ENCODE assay signal across 29 cellular contexts in genomic region chr1:43258370-43258769, GRCh38. TPM values are rescaled to one million over a fixed set of nuclear protein-coding genes. Genes with fewer than 3 reads are reported as not detected.
"Had no signal": no experiment of that assay in that cellular context is flagged by ENCODE, and none has a peak within 500 bp of the region (broad histone marks: within the 10 kb centered on the region; RNA-seq: fewer than 3 reads in every experiment).

No MANE protein-coding gene starts in this region.

- H3K36me3 Mint-ChIP-seq: neural progenitor cell had no signal

- FAIRE-seq: keratinocyte had no signal

- H3K4me3 Mint-ChIP-seq: central memory CD8-positive, alpha-beta T cell; naive thymus-derived CD4-positive, alpha-beta T cell; nephron; neural progenitor cell; stimulated activated memory B cell treated with anti-CD40 and anti-IgM and Interleukin-4, amounts not matched to agents 10 μg/mL and 1 μg/mL and 100 μg/mL, for 72 hours had no signal

- DNase-seq: colonic mucosa; dermis blood vessel endothelial cell; effector memory CD4-positive, alpha-beta T cell; erythroblast; esophagus squamous epithelium; foreskin melanocyte; mesenchymal stem cell; midbrain; naive thymus-derived CD4-positive, alpha-beta T cell; sigmoid colon; stimulated activated CD4-positive, alpha-beta T cell treated with anti-CD3 and anti-CD28 coated beads, Interleukin-2, amount 100 ng/mL, for 24 hours; stimulated activated CD4-positive, alpha-beta T cell treated with anti-CD3 and anti-CD28 coated beads, Interleukin-4, amount 100 ng/mL, for 4 hours; stimulated activated naive CD8-positive, alpha-beta T cell treated with anti-CD3 and anti-CD28 coated beads, Interleukin-15, Interleukin-2, amounts not matched to agents 100 U/mL and 50 U/mL, for 24 hours; substantia nigra; trophoblast cell; uterus had no signal

- ATAC-seq: naive thymus-derived CD4-positive, alpha-beta T cell; stimulated activated memory B cell treated with anti-CD40 and anti-IgM and Interleukin-4, amounts not matched to agents 10 μg/mL and 1 μg/mL and 100 μg/mL, for 72 hours; stimulated activated naive CD8-positive, alpha-beta T cell treated with anti-CD3 and anti-CD28 coated beads, Interleukin-15, Interleukin-2, amounts not matched to agents 100 U/mL and 50 U/mL, for 24 hours had no signal

- H3K4me1 ChIP-seq: colonic mucosa, neural progenitor cell, parathyroid adenoma, prostate gland, sigmoid colon, uterus had no signal

- H3K9me3 Mint-ChIP-seq: central memory CD8-positive, alpha-beta T cell had no signal

- H3K9me3 ChIP-seq: colonic mucosa, esophagus squamous epithelium, prostate gland, right atrium auricular region, sigmoid colon, thoracic aorta, uterus had no signal

- H3K27ac ChIP-seq: colonic mucosa, neural progenitor cell, parathyroid adenoma, prostate gland, right atrium auricular region, sigmoid colon, thoracic aorta, uterus had no signal

- H3K27ac Mint-ChIP-seq: naive thymus-derived CD4-positive, alpha-beta T cell; nephron; neural progenitor cell; stimulated activated memory B cell treated with anti-CD40 and anti-IgM and Interleukin-4, amounts not matched to agents 10 μg/mL and 1 μg/mL and 100 μg/mL, for 72 hours had no signal

- H3K27me3 ChIP-seq: colonic mucosa, esophagus squamous epithelium, neural progenitor cell, right atrium auricular region, sigmoid colon, uterus had no signal

- H3K36me3 ChIP-seq: colonic mucosa, esophagus squamous epithelium, neural progenitor cell, prostate gland, right atrium auricular region, sigmoid colon, thoracic aorta, uterus had no signal

- H3K4me3 ChIP-seq: colonic mucosa, esophagus squamous epithelium, neural progenitor cell, prostate gland, right atrium auricular region, sigmoid colon, thoracic aorta, uterus had no signal

- H3K4me1 Mint-ChIP-seq: central memory CD8-positive, alpha-beta T cell; naive thymus-derived CD4-positive, alpha-beta T cell; nephron; neural progenitor cell had no signal

RNA-seq across cellular contexts. Expression of gene TMEM125, which starts 11.4 kb away (rescaled TPM):
- total RNA-seq: chondrocyte, dermis blood vessel endothelial cell, lung microvascular endothelial cell, osteoblast, sigmoid colon had no signal

RNA-seq across cellular contexts. Expression of gene C1orf210, which starts 27.0 kb away (rescaled TPM):
- total RNA-seq: chondrocyte; dermis blood vessel endothelial cell; lung microvascular endothelial cell; naive thymus-derived CD4-positive, alpha-beta T cell; osteoblast; right atrium auricular region; skeletal muscle tissue; thoracic aorta had no signal
- polyA plus RNA-seq: naive thymus-derived CD4-positive, alpha-beta T cell had no signal

RNA-seq across cellular contexts. Expression of gene TIE1, which starts 42.4 kb away (rescaled TPM):
- total RNA-seq: chondrocyte, osteoblast had no signal
- polyA plus RNA-seq: keratinocyte; naive thymus-derived CD4-positive, alpha-beta T cell had no signal
